ENCODE assay signal across 19 cellular contexts in genomic region chr11:116958246-116958645, GRCh38.
DNase-seq lines count a peak whose midpoint lies in the region; ATAC-seq, FAIRE-seq and TF ChIP-seq lines count a peak whose summit lies in the region.
"Had no signal": no experiment of that assay in that cellular context is flagged by ENCODE, and none has a peak within 500 bp of the region (broad histone marks: within the 10 kb centered on the region; RNA-seq: fewer than 3 reads in every experiment).

No MANE protein-coding gene starts in this region.

- H3K9me3 ChIP-seq in HEK293 (ENCODE audit: control insufficient read depth, insufficient read depth, low read depth, low read length) (no peaks in the 10 kb centered on the region), astrocyte (ENCODE audit: insufficient read depth, low read depth, low read length) (no peaks in the 10 kb centered on the region)
- H3K9me3 ChIP-seq: gastrocnemius medialis, HAP-1, vagina had no signal

- H3K4me3 ChIP-seq in HEK293 (ENCODE audit: low read depth, low read length), result no peak overlapping the region
- no peak overlapping the region for H3K4me3 ChIP-seq in astrocyte (ENCODE audit: insufficient read depth, low read depth, low read length)
- H3K4me3 ChIP-seq: gastrocnemius medialis, HAP-1, vagina had no signal

- H3K27ac ChIP-seq in HEK293 (ENCODE audit: extremely low read depth, low read depth, low read length) (no peak overlapping the region), astrocyte (ENCODE audit: low read depth, low read length) (no peak overlapping the region)
- H3K27ac ChIP-seq: gastrocnemius medialis, vagina, WERI-Rb-1 had no signal

- H3K9me3 Mint-ChIP-seq in CD14-positive monocyte (no peaks in the 10 kb centered on the region), astrocyte (ENCODE audit: unreplicated experiment) (no peaks in the 10 kb centered on the region)
- H3K9me3 Mint-ChIP-seq: endodermal cell had no signal

- FAIRE-seq in astrocyte (lab: Jason Lieb, UNC), result no peak
- FAIRE-seq in HTR-8/SVneo (lab: Jason Lieb, UNC), result no peak

- H3K27me3 ChIP-seq in astrocyte (ENCODE audit: insufficient read depth, low read length), result no peaks in the 10 kb centered on the region
- H3K27me3 ChIP-seq: gastrocnemius medialis, vagina had no signal

- no peak for DNase-seq in CD14-positive monocyte (ENCODE audit: low spot score)
- no peak for DNase-seq in astrocyte (ENCODE audit: low read depth)
- DNase-seq in myocyte (ENCODE audit: low read depth), result peak; percentile 38
- no peak for DNase-seq in SW480 (ENCODE audit: low spot score)
- no peak for DNase-seq in HTR-8/SVneo (ENCODE audit: insufficient read length, low spot score)
- DNase-seq in NOMO-1 treated with dmso at 0.1 percent for 144 hours (lab: John Stamatoyannopoulos, UW; ENCODE audit: unreplicated experiment), result no peak
- DNase-seq: activated naive CD4-positive, alpha-beta T cell treated with Interleukin-2 at 50 U/mL for 16 hours; AML-193; central memory CD4-positive, alpha-beta T cell; DMS153; endodermal cell; gastrocnemius medialis; mesendoderm; stimulated activated naive CD8-positive, alpha-beta T cell treated with anti-CD3 and anti-CD28 coated beads, Interleukin-15, Interleukin-2, amounts not matched to agents 100 U/mL and 50 U/mL, for 24 hours; WERI-Rb-1 had no signal

- no peak overlapping the region for H3K4me2 ChIP-seq in astrocyte (ENCODE audit: low read length)

- H3K79me2 ChIP-seq in astrocyte (ENCODE audit: insufficient read depth, low read length), result peaks cover 4% of the 10 kb centered on the region

- no peaks in the 10 kb centered on the region for H3K27me3 Mint-ChIP-seq in CD14-positive monocyte (ENCODE audit: low read depth in 3 of 3)
- no peaks in the 10 kb centered on the region for H3K27me3 Mint-ChIP-seq in astrocyte (ENCODE audit: low read depth, unreplicated experiment)

- peaks cover 37% of the 10 kb centered on the region for H3K4me1 Mint-ChIP-seq in CD14-positive monocyte
- H3K4me1 Mint-ChIP-seq in astrocyte (ENCODE audit: low read depth, unreplicated experiment), result peaks cover 33% of the 10 kb centered on the region

- CTCF ChIA-PET in HEK293 (lab: Yijun Ruan, JAX), result interaction anchor here (0.6 to 0.8 kb wide), 3 partner anchors 26 to 263 kb away, joined by 4 read pairs; no protein-coding TSS in a partner anchor

- H3K27ac Mint-ChIP-seq in CD14-positive monocyte, result peak overlapping the region; percentile 29 to 75 (median 46)
- peak overlapping the region; percentile 77 for H3K27ac Mint-ChIP-seq in astrocyte (ENCODE audit: unreplicated experiment)
- H3K27ac Mint-ChIP-seq: endodermal cell had no signal

- TF ChIP-seq CTCF in CD14-positive monocyte (IDR thresholded peaks at IDR 0.05) (no peak), HEK293 (tag by site-specific recombination; IDR thresholded peaks at IDR 0.05) (no peak), astrocyte (IDR thresholded peaks at IDR 0.05; ENCODE audit: insufficient read depth, low read depth, low read length) (no peak)

- peaks cover 0 to 11% of the 10 kb centered on the region in 2 experiments; a peak in 1 of 3 replicates for H3K36me3 ChIP-seq in HEK293 (ENCODE audit: control insufficient read depth in 2 of 2, insufficient read depth in 1 of 2, low read length in 2 of 2)
- no peaks in the 10 kb centered on the region for H3K36me3 ChIP-seq in astrocyte (ENCODE audit: insufficient read depth, low read length)
- H3K36me3 ChIP-seq: HAP-1 had no signal

- intact Hi-C loops in CD14-positive monocyte (cut with micrococcal nuclease), result loop anchor here in 1 of 2 donors (10.0 kb wide), 1 partner anchor 107 kb away; no protein-coding TSS in a partner anchor

- no peak overlapping the region for H2AFZ ChIP-seq in astrocyte (ENCODE audit: low read depth, low read length)

- no peak overlapping the region for H3K9ac ChIP-seq in astrocyte (ENCODE audit: low read length)

- H3K36me3 Mint-ChIP-seq in CD14-positive monocyte (peaks cover 30 to 41% of the 10 kb centered on the region in 2 donors), astrocyte (ENCODE audit: low read depth, unreplicated experiment) (peaks cover 4% of the 10 kb centered on the region)

- ATAC-seq in GM19452 (IDR thresholded peaks at IDR 0.05; ENCODE audit: unreplicated experiment), result no peak
- ATAC-seq: stimulated activated naive CD8-positive, alpha-beta T cell treated with anti-CD3 and anti-CD28 coated beads, Interleukin-15, Interleukin-2, amounts not matched to agents 100 U/mL and 50 U/mL, for 24 hours had no signal

- H3K4me3 Mint-ChIP-seq in CD14-positive monocyte, result no peak overlapping the region
- peak overlapping the region; percentile 13 for H3K4me3 Mint-ChIP-seq in astrocyte (ENCODE audit: unreplicated experiment)
- H3K4me3 Mint-ChIP-seq: endodermal cell had no signal

- H4K20me1 ChIP-seq in astrocyte (ENCODE audit: insufficient read depth, low read length), result peaks cover 5% of the 10 kb centered on the region

- POLR2A ChIA-PET in HEK293 (lab: Yijun Ruan, JAX), result interaction anchor here (0.6 kb wide), 2 partner anchors 20 to 186 kb away, joined by 4 read pairs; no protein-coding TSS in a partner anchor

- H3K4me1 ChIP-seq in HEK293 (ENCODE audit: control insufficient read depth, insufficient read depth, low read length), result peaks cover 3% of the 10 kb centered on the region
- H3K4me1 ChIP-seq in astrocyte (ENCODE audit: insufficient read depth, low read length), result peaks cover 10% of the 10 kb centered on the region

TF ChIP-seq in HEK293, 187 proteins besides CTCF, POLR2A, EP300 and RAD21 (continues in another document):
- TF ChIP-seq ZNF10 (tag by site-specific recombination; IDR thresholded peaks at IDR 0.05) (no peak), ZFP37 (tag by site-specific recombination; IDR thresholded peaks at IDR 0.05) (no peak), GLIS1 (tag by site-specific recombination; IDR thresholded peaks at IDR 0.05) (no peak), ZNF518A (tag by site-specific recombination; conservative IDR thresholded peaks at IDR 0.05; ENCODE audit: low read depth) (no peak), PRDM1 (tag by site-specific recombination; IDR thresholded peaks at IDR 0.05) (0 out of 2 replicates have a peak, but pooled peaks have one; percentile 25), KLF1 (tag by site-specific recombination; IDR thresholded peaks at IDR 0.05) (peak; percentile 68), ZNF221 (tag by site-specific recombination; IDR thresholded peaks at IDR 0.05; ENCODE audit: borderline replicate concordance) (no peak), ZNF184 (tag by site-specific recombination; IDR thresholded peaks at IDR 0.05) (no peak), SCRT2 (tag by site-specific recombination; IDR thresholded peaks at IDR 0.05) (no peak), ZNF580 (tag by site-specific recombination; IDR thresholded peaks at IDR 0.05) (no peak)
- TF ChIP-seq, protein P1, sequence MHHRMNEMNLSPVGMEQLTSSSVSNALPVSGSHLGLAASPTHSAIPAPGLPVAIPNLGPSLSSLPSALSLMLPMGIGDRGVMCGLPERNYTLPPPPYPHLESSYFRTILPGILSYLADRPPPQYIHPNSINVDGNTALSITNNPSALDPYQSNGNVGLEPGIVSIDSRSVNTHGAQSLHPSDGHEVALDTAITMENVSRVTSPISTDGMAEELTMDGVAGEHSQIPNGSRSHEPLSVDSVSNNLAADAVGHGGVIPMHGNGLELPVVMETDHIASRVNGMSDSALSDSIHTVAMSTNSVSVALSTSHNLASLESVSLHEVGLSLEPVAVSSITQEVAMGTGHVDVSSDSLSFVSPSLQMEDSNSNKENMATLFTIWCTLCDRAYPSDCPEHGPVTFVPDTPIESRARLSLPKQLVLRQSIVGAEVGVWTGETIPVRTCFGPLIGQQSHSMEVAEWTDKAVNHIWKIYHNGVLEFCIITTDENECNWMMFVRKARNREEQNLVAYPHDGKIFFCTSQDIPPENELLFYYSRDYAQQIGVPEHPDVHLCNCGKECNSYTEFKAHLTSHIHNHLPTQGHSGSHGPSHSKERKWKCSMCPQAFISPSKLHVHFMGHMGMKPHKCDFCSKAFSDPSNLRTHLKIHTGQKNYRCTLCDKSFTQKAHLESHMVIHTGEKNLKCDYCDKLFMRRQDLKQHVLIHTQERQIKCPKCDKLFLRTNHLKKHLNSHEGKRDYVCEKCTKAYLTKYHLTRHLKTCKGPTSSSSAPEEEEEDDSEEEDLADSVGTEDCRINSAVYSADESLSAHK (tag by site-specific recombination; IDR thresholded peaks at IDR 0.05), result no peak
